In the genomic region with DNA sequence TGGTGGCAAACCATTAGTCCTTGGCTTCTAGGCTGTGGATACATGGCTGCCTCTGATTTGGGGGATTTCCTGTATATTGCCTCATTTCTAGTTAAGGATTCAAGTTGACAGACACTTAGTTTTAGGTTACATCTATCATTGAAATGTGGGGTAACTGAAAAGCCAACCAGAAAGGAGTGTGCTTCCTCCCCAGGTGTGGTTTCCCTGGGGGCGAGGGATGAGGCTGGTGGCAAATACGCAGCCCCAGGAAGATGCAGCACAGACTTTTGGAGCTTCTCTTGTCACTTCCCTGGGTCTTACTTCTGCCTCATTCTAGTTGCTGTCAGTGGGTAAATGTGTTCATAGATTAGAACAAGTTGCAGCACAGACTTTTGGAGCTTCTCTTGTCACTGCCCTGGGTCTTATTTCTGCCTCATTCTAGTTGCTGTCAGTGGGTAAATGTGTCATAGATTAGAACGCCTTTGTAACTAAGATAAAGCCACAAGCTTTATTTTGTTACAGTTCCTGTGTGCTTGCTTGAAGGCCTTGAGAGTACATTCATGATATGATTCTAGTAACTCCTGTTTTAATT, we compare ENCODE assay signal across 8 cellular contexts.
A peak's percentile ranks its signal among the peaks of the same experiment; 100 is the strongest.
DNase-seq lines count a peak whose midpoint lies in the region; ATAC-seq and TF ChIP-seq lines count a peak whose summit lies in the region.

No MANE protein-coding gene starts in this region.

- no peak overlapping the region for H3K9ac ChIP-seq in duodenal mucosa (ENCODE audit: low read depth in 1 of 2, low read length in 2 of 2)
- no peak overlapping the region for H3K9ac ChIP-seq in skeletal muscle satellite cell (ENCODE audit: low read depth, low read length)

- no peak overlapping the region for H3K4me3 ChIP-seq in duodenal mucosa (ENCODE audit: low read depth in 1 of 2, low read length in 2 of 2)
- H3K4me3 ChIP-seq in skeletal muscle satellite cell (ENCODE audit: low read length), result no peak overlapping the region

- H3K9me3 ChIP-seq in duodenal mucosa (ENCODE audit: control insufficient read depth in 1 of 2, low read length in 2 of 2) (no peaks in the 10 kb centered on the region), skeletal muscle satellite cell (replicated peaks; ENCODE audit: low read length) (no peaks in the 10 kb centered on the region)

- peaks cover 5% of the 10 kb centered on the region for H3K36me3 Mint-ChIP-seq in mesothelial cell of epicardium

- DNase-seq in germinal center (ENCODE audit: low spot score) (no peak), mesothelial cell of epicardium (ENCODE audit: low spot score in 2 of 2, unreplicated experiment in 2 of 2) (no peak), NCI-H2107 (lab: John Stamatoyannopoulos, UW) (no peak)

- TF ChIP-seq CTCF in mesothelial cell of epicardium (IDR thresholded peaks at IDR 0.05; ENCODE audit: unreplicated experiment), result no peak

- peaks cover 7% of the 10 kb centered on the region for H3K4me1 Mint-ChIP-seq in mesothelial cell of epicardium

- H3K27me3 Mint-ChIP-seq in mesothelial cell of epicardium (ENCODE audit: low read depth), result no peaks in the 10 kb centered on the region

- no peak overlapping the region for H3K4me3 Mint-ChIP-seq in mesothelial cell of epicardium

- peaks cover 8 to 29% of the 10 kb centered on the region in 2 donors for H3K4me1 ChIP-seq in duodenal mucosa (ENCODE audit: control insufficient read depth in 1 of 2, insufficient read depth in 2 of 2, low read length in 2 of 2)
- peaks cover 24% of the 10 kb centered on the region for H3K4me1 ChIP-seq in skeletal muscle satellite cell (ENCODE audit: control insufficient read depth, insufficient read depth, low read length)

- H3K27ac Mint-ChIP-seq in mesothelial cell of epicardium, result no peak overlapping the region

- H3K27me3 ChIP-seq in duodenal mucosa (ENCODE audit: control insufficient read depth in 1 of 2, insufficient read depth in 2 of 2, low read length in 2 of 2) (no peaks in the 10 kb centered on the region), skeletal muscle satellite cell (ENCODE audit: control insufficient read depth, insufficient read depth, low read length) (no peaks in the 10 kb centered on the region)

- H3K27ac ChIP-seq in duodenal mucosa (ENCODE audit: low read depth, low read length), result peak overlapping the region; percentile 26

- H3K36me3 ChIP-seq in duodenal mucosa (ENCODE audit: control insufficient read depth in 1 of 2, insufficient read depth in 2 of 2, low read length in 2 of 2) (no peaks in the 10 kb centered on the region), skeletal muscle satellite cell (ENCODE audit: insufficient read depth, low read length) (no peaks in the 10 kb centered on the region)

- H3K4me2 ChIP-seq in skeletal muscle satellite cell (ENCODE audit: low read length), result peak overlapping the region; percentile 23

- ATAC-seq in GM18907 (IDR thresholded peaks at IDR 0.05; ENCODE audit: unreplicated experiment) (peak; percentile 50), GM18867 (IDR thresholded peaks at IDR 0.05; ENCODE audit: unreplicated experiment) (no peak)
- peak; percentile 78 to 86 for ATAC-seq in activated CD4-positive, CD25-positive, alpha-beta regulatory T cell treated with anti-CD3 and anti-CD28 coated beads, Interleukin-2, amount 50 U/mL, for 24 hours

- peaks cover 6% of the 10 kb centered on the region for H3K9me3 Mint-ChIP-seq in mesothelial cell of epicardium
